ENCODE assay signal across 10 cellular contexts in the genomic region with DNA sequence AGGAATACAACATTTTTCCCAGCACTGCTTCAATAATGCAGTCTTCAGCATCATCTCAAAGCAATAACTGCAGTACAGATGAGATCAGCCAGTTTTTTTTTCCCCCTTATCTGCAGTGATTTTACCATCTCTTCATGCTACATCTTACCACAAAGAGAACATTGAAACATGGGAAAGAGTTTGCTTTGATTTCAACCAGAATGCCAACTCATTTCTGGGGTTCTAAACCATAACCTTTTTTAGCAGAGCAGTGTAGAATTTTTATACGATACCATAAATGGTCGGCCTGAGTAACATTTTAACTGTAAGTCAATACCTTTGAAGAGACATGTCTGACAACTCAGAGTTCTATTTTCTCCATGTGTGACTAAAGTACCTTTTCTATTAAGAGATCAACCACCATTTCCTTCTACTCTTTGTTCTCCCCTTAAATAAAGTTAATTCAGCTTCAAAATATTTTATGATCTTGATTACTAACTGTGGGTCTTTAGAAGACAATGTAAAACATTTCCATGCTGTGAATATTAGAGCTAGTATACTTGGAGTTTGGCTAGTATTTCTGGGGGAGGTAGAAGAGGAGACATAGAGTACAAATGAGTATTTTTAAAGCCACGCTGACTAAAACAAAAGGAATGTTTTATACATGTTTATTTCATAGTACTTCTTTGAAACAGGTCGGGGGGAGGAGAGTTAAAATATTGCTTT.
A peak's percentile ranks its signal among the peaks of the same experiment; 100 is the strongest.
DNase-seq lines count a peak whose midpoint lies in the region; ATAC-seq, FAIRE-seq and TF ChIP-seq lines count a peak whose summit lies in the region.
"Had no signal": no experiment of that assay in that cellular context is flagged by ENCODE, and none has a peak within 500 bp of the region (broad histone marks: within the 10 kb centered on the region; RNA-seq: fewer than 3 reads in every experiment).

No MANE protein-coding gene starts in this region.

- H3K4me3 Mint-ChIP-seq in astrocyte (ENCODE audit: unreplicated experiment): peak overlapping the region; percentile 4
- H3K4me3 Mint-ChIP-seq in naive thymus-derived CD4-positive, alpha-beta T cell: peak overlapping the region in 1 of 10 donors; percentile 2

- no peak for TF ChIP-seq CTCF in astrocyte (IDR thresholded peaks at IDR 0.05; ENCODE audit: insufficient read depth, low read depth, low read length)
- no peak for TF ChIP-seq CTCF in thoracic aorta (IDR thresholded peaks at IDR 0.05)

- intact Hi-C loops in naive thymus-derived CD4-positive, alpha-beta T cell (cut with micrococcal nuclease): no loop called here

- peak overlapping the region; percentile 47 for H3K4me2 ChIP-seq in astrocyte (ENCODE audit: low read length)
- no peak overlapping the region for H3K4me2 ChIP-seq in Karpas-422 (ENCODE audit: low read depth, low read length, poor library complexity, severe bottlenecking)
- H3K4me2 ChIP-seq: BLaER1 had no signal

- no peaks in the 10 kb centered on the region for H4K20me1 ChIP-seq in astrocyte (ENCODE audit: insufficient read depth, low read length)
- H4K20me1 ChIP-seq in Karpas-422 (ENCODE audit: insufficient read depth, low read depth, low read length): no peaks in the 10 kb centered on the region; the same call in 1 of the 2 replicates

- DNase-seq in activated naive CD4-positive, alpha-beta T cell treated with anti-CD3 and anti-CD28 coated beads, Interleukin-2, amount 50 U/mL, for 72 hours (ENCODE audit: low spot score in 2 of 2): no peak
- DNase-seq in activated naive CD4-positive, alpha-beta T cell treated with anti-CD3 and anti-CD28 coated beads, Interleukin-2, amount 50 U/mL, for 16 hours: no peak
- DNase-seq in astrocyte (ENCODE audit: low read depth) (peak; percentile 54), thoracic aorta (ENCODE audit: low spot score) (no peak), Karpas-422 (no peak), cerebellum (ENCODE audit: low spot score) (no peak)
- DNase-seq in naive thymus-derived CD4-positive, alpha-beta T cell: no peak

- CTCF ChIA-PET in naive thymus-derived CD4-positive, alpha-beta T cell (lab: Charles Lee): no interaction called here

- no peaks in the 10 kb centered on the region for H3K9me3 ChIP-seq in astrocyte (ENCODE audit: insufficient read depth, low read depth, low read length)
- no peaks in the 10 kb centered on the region for H3K9me3 ChIP-seq in thoracic aorta
- no peaks in the 10 kb centered on the region for H3K9me3 ChIP-seq in Karpas-422 (ENCODE audit: low read length)
- no peaks in the 10 kb centered on the region for H3K9me3 ChIP-seq in naive thymus-derived CD4-positive, alpha-beta T cell (ENCODE audit: control insufficient read depth in 2 of 3, low read length in 3 of 3)

- H3K36me3 Mint-ChIP-seq in activated naive CD4-positive, alpha-beta T cell treated with anti-CD3 and anti-CD28 coated beads, Interleukin-2, amount 50 U/mL, for 72 hours: peaks cover 12 to 55% of the 10 kb centered on the region in 2 donors
- no peaks in the 10 kb centered on the region for H3K36me3 Mint-ChIP-seq in astrocyte (ENCODE audit: low read depth, unreplicated experiment)
- H3K36me3 Mint-ChIP-seq in naive thymus-derived CD4-positive, alpha-beta T cell: peaks cover 0 to 36% (median 27%) of the 10 kb centered on the region in 5 donors

- H3K4me1 ChIP-seq in astrocyte (ENCODE audit: insufficient read depth, low read length) (peaks cover 17% of the 10 kb centered on the region), thoracic aorta (ENCODE audit: control insufficient read depth in 1 of 2, low read depth in 2 of 2) (peaks cover 6 to 17% of the 10 kb centered on the region in 2 donors), Karpas-422 (ENCODE audit: low read length) (no peaks in the 10 kb centered on the region)
- H3K4me1 ChIP-seq in naive thymus-derived CD4-positive, alpha-beta T cell (ENCODE audit: control insufficient read depth in 2 of 2, insufficient read depth in 2 of 2, low read length in 2 of 2): no peaks in the 10 kb centered on the region
- H3K4me1 ChIP-seq: BLaER1 had no signal

- H3K27me3 Mint-ChIP-seq in astrocyte (ENCODE audit: low read depth, unreplicated experiment): no peaks in the 10 kb centered on the region
- no peaks in the 10 kb centered on the region for H3K27me3 Mint-ChIP-seq in naive thymus-derived CD4-positive, alpha-beta T cell

- H3K4me1 Mint-ChIP-seq in astrocyte (ENCODE audit: low read depth, unreplicated experiment): peaks cover 17% of the 10 kb centered on the region
- peaks cover 10 to 33% (median 21%) of the 10 kb centered on the region in 7 donors for H3K4me1 Mint-ChIP-seq in naive thymus-derived CD4-positive, alpha-beta T cell

- H3K27ac ChIP-seq in astrocyte (ENCODE audit: low read depth, low read length): peak overlapping the region; percentile 45
- peak overlapping the region in 1 of 2 donors; percentile 44 for H3K27ac ChIP-seq in thoracic aorta
- no peak overlapping the region for H3K27ac ChIP-seq in Karpas-422 (ENCODE audit: low read length)
- no peak overlapping the region for H3K27ac ChIP-seq in naive thymus-derived CD4-positive, alpha-beta T cell (ENCODE audit: low read depth, low read length)
- H3K27ac ChIP-seq: BLaER1, RWPE1 had no signal

- H2AFZ ChIP-seq in astrocyte (ENCODE audit: low read depth, low read length): no peak overlapping the region
- no peak overlapping the region for H2AFZ ChIP-seq in Karpas-422 (ENCODE audit: low read length)

- no peaks in the 10 kb centered on the region for H3K9me2 ChIP-seq in Karpas-422 (replicated peaks; ENCODE audit: insufficient read depth, low read length)

- H3K4me3 ChIP-seq in astrocyte (ENCODE audit: insufficient read depth, low read depth, low read length) (no peak overlapping the region), thoracic aorta (peak overlapping the region; percentile 18), Karpas-422 (ENCODE audit: low read length) (no peak overlapping the region)
- no peak overlapping the region for H3K4me3 ChIP-seq in naive thymus-derived CD4-positive, alpha-beta T cell (ENCODE audit: low read length)
- H3K4me3 ChIP-seq: BLaER1 had no signal

- POLR2A ChIA-PET in naive thymus-derived CD4-positive, alpha-beta T cell (lab: Charles Lee): no interaction called here

- H3K79me2 ChIP-seq in astrocyte (ENCODE audit: insufficient read depth, low read length): peaks cover 21% of the 10 kb centered on the region
- no peaks in the 10 kb centered on the region for H3K79me2 ChIP-seq in Karpas-422 (ENCODE audit: low read length)

- no peaks in the 10 kb centered on the region for H3K9me3 Mint-ChIP-seq in activated naive CD4-positive, alpha-beta T cell treated with anti-CD3 and anti-CD28 coated beads, Interleukin-2, amount 50 U/mL, for 72 hours
- no peaks in the 10 kb centered on the region for H3K9me3 Mint-ChIP-seq in astrocyte (ENCODE audit: unreplicated experiment)
- peaks cover 0 to 3% (median 0%) of the 10 kb centered on the region in 11 donors for H3K9me3 Mint-ChIP-seq in naive thymus-derived CD4-positive, alpha-beta T cell

- H3K27ac Mint-ChIP-seq in activated naive CD4-positive, alpha-beta T cell treated with anti-CD3 and anti-CD28 coated beads, Interleukin-2, amount 50 U/mL, for 72 hours: peak overlapping the region; percentile 88 to 94
- H3K27ac Mint-ChIP-seq in astrocyte (ENCODE audit: unreplicated experiment): peak overlapping the region; percentile 93
- peak overlapping the region in 1 of 9 donors; percentile 9 for H3K27ac Mint-ChIP-seq in naive thymus-derived CD4-positive, alpha-beta T cell

- H3K36me3 ChIP-seq in astrocyte (ENCODE audit: insufficient read depth, low read length): no peaks in the 10 kb centered on the region
- H3K36me3 ChIP-seq in thoracic aorta: no peaks in the 10 kb centered on the region
- H3K36me3 ChIP-seq in Karpas-422 (ENCODE audit: insufficient read depth, low read length): no peaks in the 10 kb centered on the region
- H3K36me3 ChIP-seq in naive thymus-derived CD4-positive, alpha-beta T cell (ENCODE audit: control insufficient read depth in 2 of 3, insufficient read depth in 3 of 3, low read length in 3 of 3): no peaks in the 10 kb centered on the region

- peak; percentile 93 to 96 for ATAC-seq in activated naive CD4-positive, alpha-beta T cell treated with anti-CD3 and anti-CD28 coated beads, Interleukin-2, amount 50 U/mL, for 72 hours
- ATAC-seq in HG03060 (IDR thresholded peaks at IDR 0.05; ENCODE audit: low read depth, unreplicated experiment) (peak; percentile 72), thoracic aorta (ENCODE audit: insufficient number of reproducible peaks, low FRiP score, low read depth) (no peak)
- ATAC-seq in naive thymus-derived CD4-positive, alpha-beta T cell: no peak

- H3K9ac ChIP-seq in astrocyte (ENCODE audit: low read length) (no peak overlapping the region), Karpas-422 (ENCODE audit: low read length) (no peak overlapping the region)
- H3K9ac ChIP-seq: BLaER1 had no signal

- peak; percentile 69 for FAIRE-seq in astrocyte (lab: Jason Lieb, UNC)

- H3K27me3 ChIP-seq in astrocyte (ENCODE audit: insufficient read depth, low read length): no peaks in the 10 kb centered on the region
- H3K27me3 ChIP-seq in thoracic aorta (replicated peaks; ENCODE audit: insufficient read depth): no peaks in the 10 kb centered on the region
- no peaks in the 10 kb centered on the region for H3K27me3 ChIP-seq in Karpas-422 (ENCODE audit: low read length)
- no peaks in the 10 kb centered on the region for H3K27me3 ChIP-seq in naive thymus-derived CD4-positive, alpha-beta T cell (ENCODE audit: control insufficient read depth in 2 of 2, insufficient read depth in 2 of 2, low read length in 2 of 2)
- H3K27me3 ChIP-seq: BLaER1 had no signal

Comparison
In these comparisons a context has a peak if more than half of its experiments do, and no peak if none do; other contexts are left out.
1. ATAC-seq: peak in activated naive CD4-positive, alpha-beta T cell treated with anti-CD3 and anti-CD28 coated beads, Interleukin-2, amount 50 U/mL, for 72 hours (2 of 2) and HG03060 (single experiment); none in thoracic aorta (single experiment) and naive thymus-derived CD4-positive, alpha-beta T cell (single experiment).